Comparison of ENCODE assay signal across 18 cellular contexts in the genomic region with DNA sequence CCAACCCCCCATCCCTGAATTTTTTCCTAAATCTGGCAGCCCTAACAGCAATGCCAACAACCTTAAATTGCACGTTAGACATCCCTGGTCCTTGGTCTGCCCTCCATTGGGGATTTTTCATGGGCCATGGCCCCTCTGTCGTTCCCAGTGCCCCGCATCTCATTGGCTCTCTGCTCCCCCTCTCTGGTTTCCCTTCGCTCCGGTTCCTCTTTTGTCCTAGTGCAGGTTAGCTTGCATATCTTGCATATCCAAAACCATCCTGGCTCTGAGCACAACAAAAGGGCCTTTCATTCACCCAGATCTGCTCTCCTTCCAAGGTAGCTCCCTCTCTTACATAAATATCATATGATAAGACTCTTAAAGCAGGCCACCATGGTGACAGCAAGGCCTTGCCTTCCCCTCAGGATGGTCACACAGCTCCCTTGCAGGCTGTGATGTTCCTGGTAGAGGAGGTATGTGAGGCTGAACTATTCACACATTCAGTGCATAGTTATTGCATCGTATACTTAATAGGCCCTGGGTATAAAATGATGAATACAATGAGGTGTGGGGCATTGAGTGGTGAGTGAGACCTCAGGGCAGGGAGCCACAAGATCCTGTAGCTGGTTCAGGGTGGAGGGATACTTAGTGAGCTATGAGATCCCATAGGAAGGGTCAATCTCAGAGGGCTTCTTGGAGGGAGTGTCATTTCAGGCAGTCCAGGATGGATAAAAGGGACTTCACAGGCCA. TPM values are rescaled to one million over a fixed set of nuclear protein-coding genes. Genes with fewer than 3 reads are reported as not detected.
DNase-seq lines count a peak whose midpoint lies in the region; ATAC-seq, FAIRE-seq and TF ChIP-seq lines count a peak whose summit lies in the region.
"Had no signal": no experiment of that assay in that cellular context is flagged by ENCODE, and none has a peak within 500 bp of the region (broad histone marks: within the 10 kb centered on the region; RNA-seq: fewer than 3 reads in every experiment).

No MANE protein-coding gene starts in this region.

- H3K79me2 ChIP-seq in K562 (ENCODE audit: control insufficient read depth, insufficient read depth, low read length): no peaks in the 10 kb centered on the region

- H3K9me3 Mint-ChIP-seq in natural killer cell treated with Interleukin-12 subunit alpha and Interleukin-12 subunit beta and Interleukin-15 and Interleukin-18, amount 100 ng/mL, for 72 hours: no peaks in the 10 kb centered on the region
- H3K9me3 Mint-ChIP-seq in natural killer cell (no peaks in the 10 kb centered on the region), Calu3 (ENCODE audit: low read depth, unreplicated experiment) (no peaks in the 10 kb centered on the region)
- no peaks in the 10 kb centered on the region for H3K9me3 Mint-ChIP-seq in stimulated activated memory B cell treated with anti-CD40 and anti-IgM and Interleukin-4, amounts not matched to agents 10 μg/mL and 1 μg/mL and 100 μg/mL, for 72 hours

- peak overlapping the region in 1 of 2 experiments; percentile 14; a peak in 1 of 4 replicates for H3K9ac ChIP-seq in K562 (ENCODE audit: insufficient read depth in 1 of 2, low read depth in 2 of 2, low read length in 2 of 2)

- FAIRE-seq in K562 (lab: Jason Lieb, UNC): no peak
- FAIRE-seq: HepG2 had no signal

- peaks cover 38 to 39% of the 10 kb centered on the region in 2 experiments for H3K4me1 ChIP-seq in K562 (replicated peaks in 1 of 2; ENCODE audit: control insufficient read depth in 2 of 2, insufficient read depth in 2 of 2, low read length in 2 of 2)

- H3K27me3 ChIP-seq in K562 (ENCODE audit: control insufficient read depth in 2 of 2, insufficient read depth in 2 of 2, low read length in 2 of 2): no peaks in the 10 kb centered on the region

- no peak for ATAC-seq in natural killer cell treated with Interleukin-12 subunit alpha and Interleukin-12 subunit beta and Interleukin-15 and Interleukin-18, amount 100 ng/mL, for 72 hours
- ATAC-seq in natural killer cell (no peak), K562 (no peak)
- ATAC-seq in stimulated activated memory B cell treated with anti-CD40 and anti-IgM and Interleukin-4, amounts not matched to agents 10 μg/mL and 1 μg/mL and 100 μg/mL, for 72 hours: no peak
- ATAC-seq: HepG2, Right ventricle myocardium inferior had no signal

- H3K27ac ChIP-seq in K562 (ENCODE audit: extremely low read depth, low read depth, low read length): no peak overlapping the region

- no peak overlapping the region for H3K4me3 ChIP-seq in K562

- TF ChIP-seq POLR2A in K562 (conservative IDR thresholded peaks at IDR 0.05): no peak

- H2AFZ ChIP-seq in K562 (ENCODE audit: low read depth, low read length): no peak overlapping the region

- in situ Hi-C loops in K562 (cut with MboI): no loop called here

- H3K36me3 ChIP-seq in K562 (ENCODE audit: control insufficient read depth, insufficient read depth, low read length): no peaks in the 10 kb centered on the region

- TF ChIP-seq CTCF in natural killer cell (IDR thresholded peaks at IDR 0.05) (no peak), K562 (IDR thresholded peaks at IDR 0.05 in 2 of 3, conservative IDR thresholded peaks at IDR 0.05 in 1 of 3; ENCODE audit: insufficient read depth in 2 of 3, low read depth in 1 of 3, low read length in 3 of 3) (no peak), Calu3 (IDR thresholded peaks at IDR 0.05; ENCODE audit: unreplicated experiment) (no peak)

- POLR2A ChIA-PET in K562 (lab: Yijun Ruan, JAX): interaction anchor here (0.8 to 2.6 kb wide), 5 partner anchors 9 to 45 kb away, joined by 3 to 13 read pairs (median 5); partner anchors contain the start of gene TENT5C

- no peaks in the 10 kb centered on the region for H3K9me1 ChIP-seq in K562 (ENCODE audit: control insufficient read depth, insufficient read depth, low read length)

- peak; percentile 16 for DNase-seq in natural killer cell treated with Interleukin-12 subunit alpha and Interleukin-12 subunit beta and Interleukin-15 and Interleukin-18, amount 100 ng/mL, for 72 hours (ENCODE audit: low spot score)
- no peak for DNase-seq in natural killer cell
- peak; percentile 78 to 83 for DNase-seq in NCI-H526 (lab: John Stamatoyannopoulos, UW)
- DNase-seq in K562 (ENCODE audit: extremely low read depth in 1 of 4, low spot score in 3 of 4): no peak
- DNase-seq in kidney tubule cell (ENCODE audit: low spot score): no peak
- no peak for DNase-seq in posterior cingulate gyrus
- no peak for DNase-seq in Calu3
- DNase-seq: DMS153; EL; H9; Kasumi-1; NCI-H1417 treated with DMSO at 0.1 percent for 48 hours; NCI-H2029; NCI-H524; NK-92 treated with Interleukin-12 subunit alpha and Interleukin-12 subunit beta, amount 100 ng/mL, for 24 hours had no signal

- H3K27me3 Mint-ChIP-seq in natural killer cell treated with Interleukin-12 subunit alpha and Interleukin-12 subunit beta and Interleukin-15 and Interleukin-18, amount 100 ng/mL, for 72 hours: peaks cover 0 to 23% of the 10 kb centered on the region in 2 donors
- peaks cover 34 to 39% of the 10 kb centered on the region in 2 donors for H3K27me3 Mint-ChIP-seq in natural killer cell (ENCODE audit: low read depth in 2 of 2)
- no peaks in the 10 kb centered on the region for H3K27me3 Mint-ChIP-seq in stimulated activated memory B cell treated with anti-CD40 and anti-IgM and Interleukin-4, amounts not matched to agents 10 μg/mL and 1 μg/mL and 100 μg/mL, for 72 hours
- peaks cover 49% of the 10 kb centered on the region for H3K27me3 Mint-ChIP-seq in Calu3 (ENCODE audit: unreplicated experiment)

- no peak overlapping the region for H3K4me2 ChIP-seq in K562 (ENCODE audit: insufficient read depth, low read length)

- 60% methylated on average over 6 of the region's 6 CpGs for WGBS in K562 (ENCODE audit: insufficient coverage, low coverage, missing lambda C conversion rate)

- peak overlapping the region; percentile 57 to 77 for H3K27ac Mint-ChIP-seq in natural killer cell treated with Interleukin-12 subunit alpha and Interleukin-12 subunit beta and Interleukin-15 and Interleukin-18, amount 100 ng/mL, for 72 hours
- H3K27ac Mint-ChIP-seq in natural killer cell (peak overlapping the region in 1 of 2 donors; percentile 68), Calu3 (ENCODE audit: unreplicated experiment) (no peak overlapping the region)
- peak overlapping the region; percentile 56 for H3K27ac Mint-ChIP-seq in stimulated activated memory B cell treated with anti-CD40 and anti-IgM and Interleukin-4, amounts not matched to agents 10 μg/mL and 1 μg/mL and 100 μg/mL, for 72 hours

- peak overlapping the region; percentile 20 for H3K4me3 Mint-ChIP-seq in natural killer cell treated with Interleukin-12 subunit alpha and Interleukin-12 subunit beta and Interleukin-15 and Interleukin-18, amount 100 ng/mL, for 72 hours
- H3K4me3 Mint-ChIP-seq in natural killer cell: no peak overlapping the region
- no peak overlapping the region for H3K4me3 Mint-ChIP-seq in stimulated activated memory B cell treated with anti-CD40 and anti-IgM and Interleukin-4, amounts not matched to agents 10 μg/mL and 1 μg/mL and 100 μg/mL, for 72 hours
- H3K4me3 Mint-ChIP-seq in Calu3 (ENCODE audit: low read depth, unreplicated experiment): no peak overlapping the region

- no peak for TF ChIP-seq EP300 in K562 (IDR thresholded peaks at IDR 0.05; ENCODE audit: low read length)

- no peaks in the 10 kb centered on the region for H3K36me3 Mint-ChIP-seq in natural killer cell treated with Interleukin-12 subunit alpha and Interleukin-12 subunit beta and Interleukin-15 and Interleukin-18, amount 100 ng/mL, for 72 hours
- H3K36me3 Mint-ChIP-seq in natural killer cell: no peaks in the 10 kb centered on the region
- H3K36me3 Mint-ChIP-seq in stimulated activated memory B cell treated with anti-CD40 and anti-IgM and Interleukin-4, amounts not matched to agents 10 μg/mL and 1 μg/mL and 100 μg/mL, for 72 hours: no peaks in the 10 kb centered on the region
- peaks cover 4% of the 10 kb centered on the region for H3K36me3 Mint-ChIP-seq in Calu3 (ENCODE audit: insufficient read depth, unreplicated experiment)

- BruUV-seq in K562 (replicated peaks; lab: Mats Ljungman, UMichigan): no TSS peak
- no TSS peak for BruUV-seq in Calu3 (replicated peaks; lab: Mats Ljungman, UMichigan)

- no peaks in the 10 kb centered on the region for H3K9me3 ChIP-seq in K562 (replicated peaks; ENCODE audit: control insufficient read depth, insufficient read depth, low read depth, low read length)

- peaks cover 52 to 62% of the 10 kb centered on the region in 2 donors for H3K4me1 Mint-ChIP-seq in natural killer cell treated with Interleukin-12 subunit alpha and Interleukin-12 subunit beta and Interleukin-15 and Interleukin-18, amount 100 ng/mL, for 72 hours (ENCODE audit: low read depth in 2 of 2)
- peaks cover 52% of the 10 kb centered on the region in 2 donors for H3K4me1 Mint-ChIP-seq in natural killer cell
- H3K4me1 Mint-ChIP-seq in stimulated activated memory B cell treated with anti-CD40 and anti-IgM and Interleukin-4, amounts not matched to agents 10 μg/mL and 1 μg/mL and 100 μg/mL, for 72 hours: peaks cover 62% of the 10 kb centered on the region
- peaks cover 10% of the 10 kb centered on the region for H3K4me1 Mint-ChIP-seq in Calu3 (ENCODE audit: low read depth, unreplicated experiment)

- CTCF ChIA-PET in K562 (lab: Yijun Ruan, JAX; ENCODE audit: low intra/inter-chr PET ratio): no interaction called here
- CTCF ChIA-PET in Calu3 (lab: Charles Lee): no interaction called here

- H4K20me1 ChIP-seq in K562 (replicated peaks; ENCODE audit: control insufficient read depth, insufficient read depth, low read length): no peaks in the 10 kb centered on the region

- intact Hi-C loops in natural killer cell (cut with micrococcal nuclease): loop anchor here (10.0 kb wide), 1 partner anchor 1146 kb away; no protein-coding TSS in a partner anchor
- intact Hi-C loops in K562 (cut with micrococcal nuclease): no loop called here
- intact Hi-C loops in posterior cingulate gyrus (cut with DNase I): no loop called here
- intact Hi-C loops in Calu3 (cut with micrococcal nuclease; ENCODE audit: unreplicated experiment): no loop called here

- no peak for TF ChIP-seq RAD21 in K562 (CRISPR knock-in tag; conservative IDR thresholded peaks at IDR 0.05 in 1 of 2, IDR thresholded peaks at IDR 0.05 in 1 of 2)

RNA-seq across cellular contexts. Expression of gene TENT5C, which starts 45.2 kb away (rescaled TPM):
- 10 to 100 TPM; 75.1 to 86.2 TPM for total RNA-seq in natural killer cell treated with Interleukin-12 subunit alpha and Interleukin-12 subunit beta and Interleukin-15 and Interleukin-18, amount 100 ng/mL, for 72 hours
- 100 to 1,000 TPM in 1 of 3 donors, 10 to 100 TPM in 2; 80.6 to 109 (median 90.9) TPM for total RNA-seq in natural killer cell
- total RNA-seq in K562 (2011; cell fraction: chromatin; rRNA removed; ENCODE audit: low replicate concordance): 12.1 and 13.3 TPM in 2 replicates
- total RNA-seq in K562 (2011; cell fraction: nucleolus; rRNA removed): 8.7 and 8.8 TPM in 2 replicates
- total RNA-seq in K562 (2011; cell fraction: nucleoplasm; rRNA removed): 11.4 and 17.1 TPM in 2 replicates
- total RNA-seq in K562 (2014; rRNA removed): 1.8 and 3.6 TPM in 2 replicates
- total RNA-seq in K562 (2014; rRNA removed; fragmentation: Illumina TruSeq; extraction: Trizol): 4.5 and 5.2 TPM in 2 replicates
- total RNA-seq in K562 (2015; rRNA removed; fragmentation: Illumina TruSeq; extraction: Trizol): 2.5 and 2.8 TPM in 2 replicates
- 7.1 and 7.7 TPM in 2 replicates for total RNA-seq in K562 (2021)
- polyA plus RNA-seq in K562 (2011; rRNA removed): 7.7 and 8.2 TPM in 2 replicates
- 4.5 and 7.5 TPM in 2 replicates for polyA plus RNA-seq in K562 (2011; cell fraction: cytosol; rRNA removed)
- 3.9 and 5.1 TPM in 2 replicates for polyA plus RNA-seq in K562 (2011; cell fraction: nucleus; rRNA removed)
- 2.4 and 3.7 TPM in 2 replicates for polyA plus RNA-seq in K562 (2012)
- polyA plus RNA-seq in K562 (2014; fragmentation: Illumina TruSeq; extraction: Trizol): 3.4 and 4.0 TPM in 2 replicates
- 1 to 10 TPM; 3.8 to 5.0 TPM for polyA plus RNA-seq in K562 (2014; fragmentation: Nextera tagmentation; extraction: Ambion mirVana)
- 2.8 and 2.9 TPM in 2 replicates for polyA plus RNA-seq in K562 (2014; rRNA removed)
- 26.9 and 28.8 TPM in 2 replicates for polyA minus RNA-seq in K562 (2011; rRNA and poly(A)+ RNA removed)
- polyA minus RNA-seq in K562 (2011; cell fraction: cytosol; rRNA and poly(A)+ RNA removed): 11.0 and 11.5 TPM in 2 replicates
- 7.1 and 12.4 TPM in 2 replicates for polyA minus RNA-seq in K562 (2011; cell fraction: nucleus; rRNA and poly(A)+ RNA removed)
- 0.28 and 0.44 TPM in 2 replicates for total RNA-seq in Calu3 (2022)

Comparison
In these comparisons a context has a peak if more than half of its experiments do, and no peak if none do; other contexts are left out.
1. DNase-seq: peak in natural killer cell treated with Interleukin-12 subunit alpha and Interleukin-12 subunit beta and Interleukin-15 and Interleukin-18, amount 100 ng/mL, for 72 hours (single experiment) and NCI-H526 (2 of 2); none in natural killer cell (single experiment), K562 (0 of 4), kidney tubule cell (single experiment), posterior cingulate gyrus (0 of 10) and Calu3 (single experiment).
2. RNA of gene TENT5C, which starts 45.2 kb away (total RNA-seq): 80.6 to 109 TPM in natural killer cell and 75.1 to 86.2 TPM in natural killer cell treated with Interleukin-12 subunit alpha and Interleukin-12 subunit beta and Interleukin-15 and Interleukin-18, amount 100 ng/mL, for 72 hours; 1.8 to 17.1 TPM in K562 and 0.28 to 0.44 TPM in Calu3; every median in the first group is over 4 times any median in the second.